ENCODE assay signal across 1 cellular context in the genomic region with DNA sequence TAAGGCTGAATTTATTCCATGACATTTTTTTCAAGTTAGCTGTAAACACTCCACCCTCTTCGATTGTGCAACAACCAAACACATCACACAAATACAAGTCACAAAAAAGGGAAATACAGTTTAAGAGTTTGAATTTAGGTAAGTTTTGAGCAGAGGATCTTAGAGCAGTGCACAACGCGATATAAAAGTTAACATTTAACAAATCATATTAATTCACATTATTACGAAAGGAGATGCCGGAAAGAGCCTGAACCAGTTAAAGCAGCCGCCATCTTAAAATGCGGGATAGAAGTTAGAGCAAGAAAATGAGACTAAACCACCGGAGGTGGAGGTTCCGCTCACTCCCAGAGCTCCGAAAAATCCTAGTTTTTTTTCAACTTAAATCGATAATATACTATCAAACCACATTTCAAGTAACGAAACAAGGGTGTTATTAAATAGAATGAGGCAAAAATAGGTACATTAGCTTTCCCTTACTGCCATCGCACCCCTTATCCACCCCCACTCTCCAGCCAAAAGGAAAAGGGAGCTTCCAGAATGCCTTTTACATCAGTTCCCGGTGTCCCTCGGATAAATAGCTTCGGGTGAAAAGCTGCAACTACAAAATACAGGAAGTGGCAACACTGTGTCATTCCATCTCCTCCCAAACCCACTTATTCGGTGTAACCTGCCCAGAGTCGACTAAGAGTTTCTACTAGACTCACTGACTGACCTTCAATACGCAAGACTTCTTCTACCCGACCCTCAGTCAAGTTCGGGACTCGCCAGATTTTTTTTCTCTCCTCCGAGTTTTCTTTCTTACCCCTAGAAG.
TF ChIP-seq lines count a peak whose summit lies in the region.

No MANE protein-coding gene starts in this region.

TF ChIP-seq in HepG2, 621 proteins besides CTCF, POLR2A, EP300 and RAD21 (continues in another document):
- TF ChIP-seq, protein P1, sequence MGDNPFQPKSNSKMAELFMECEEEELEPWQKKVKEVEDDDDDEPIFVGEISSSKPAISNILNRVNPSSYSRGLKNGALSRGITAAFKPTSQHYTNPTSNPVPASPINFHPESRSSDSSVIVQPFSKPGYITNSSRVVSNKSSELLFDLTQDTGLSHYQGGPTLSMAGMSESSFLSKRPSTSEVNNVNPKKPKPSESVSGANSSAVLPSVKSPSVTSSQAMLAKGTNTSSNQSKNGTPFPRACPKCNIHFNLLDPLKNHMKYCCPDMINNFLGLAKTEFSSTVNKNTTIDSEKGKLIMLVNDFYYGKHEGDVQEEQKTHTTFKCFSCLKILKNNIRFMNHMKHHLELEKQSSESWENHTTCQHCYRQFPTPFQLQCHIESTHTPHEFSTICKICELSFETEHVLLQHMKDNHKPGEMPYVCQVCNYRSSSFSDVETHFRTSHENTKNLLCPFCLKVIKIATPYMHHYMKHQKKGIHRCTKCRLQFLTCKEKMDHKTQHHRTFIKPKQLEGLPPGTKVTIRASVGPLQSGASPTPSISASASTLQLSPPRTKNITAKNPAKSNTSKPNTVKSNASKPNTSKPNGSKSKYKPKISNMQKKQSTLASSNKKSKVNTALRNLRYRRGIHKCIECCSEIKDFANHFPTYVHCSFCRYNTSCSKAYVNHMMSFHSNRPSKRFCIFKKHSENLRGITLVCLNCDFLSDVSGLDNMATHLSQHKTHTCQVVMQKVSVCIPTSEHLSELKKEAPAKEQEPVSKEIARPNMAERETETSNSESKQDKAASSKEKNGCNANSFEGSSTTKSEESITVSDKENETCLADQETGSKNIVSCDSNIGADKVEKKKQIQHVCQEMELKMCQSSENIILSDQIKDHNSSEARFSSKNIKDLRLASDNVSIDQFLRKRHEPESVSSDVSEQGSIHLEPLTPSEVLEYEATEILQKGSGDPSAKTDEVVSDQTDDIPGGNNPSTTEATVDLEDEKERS (CRISPR knock-in tag; IDR thresholded peaks at IDR 0.05), result 0 out of 2 replicates have a peak, but pooled peaks have one; percentile 24
- TF ChIP-seq CC2D1A (CRISPR knock-in tag; IDR thresholded peaks at IDR 0.05) (0 out of 2 replicates have a peak, but pooled peaks have one; percentile 34), KAT7 (CRISPR knock-in tag; IDR thresholded peaks at IDR 0.05; ENCODE audit: borderline replicate concordance) (0 out of 2 replicates have a peak, but pooled peaks have one; percentile 14), CREB1 (IDR thresholded peaks at IDR 0.05) (no peak), CREB1 (CRISPR knock-in tag; IDR thresholded peaks at IDR 0.05) (peak; percentile 71), ELF1 (CRISPR knock-in tag; IDR thresholded peaks at IDR 0.05) (peak; percentile 46), ZNF607 (CRISPR knock-in tag; IDR thresholded peaks at IDR 0.05; ENCODE audit: borderline replicate concordance) (0 out of 2 replicates have a peak, but pooled peaks have one; percentile 46), KAT8 (CRISPR knock-in tag; IDR thresholded peaks at IDR 0.05) (0 out of 2 replicates have a peak, but pooled peaks have one; percentile 49), THAP11 (CRISPR knock-in tag; IDR thresholded peaks at IDR 0.05) (peak; percentile 38; the same call in 1 of the 2 replicates), RORA (CRISPR knock-in tag; IDR thresholded peaks at IDR 0.05) (no peak), KMT2A (CRISPR knock-in tag; IDR thresholded peaks at IDR 0.05) (peak; percentile 69; the same call in 1 of the 2 replicates), ZNF280B (CRISPR knock-in tag; IDR thresholded peaks at IDR 0.05; ENCODE audit: borderline replicate concordance) (no peak), YY1 (IDR thresholded peaks at IDR 0.05; ENCODE audit: insufficient read depth, insufficient replicate concordance, low read depth, low read length) (peak; percentile 83), KMT2B (CRISPR knock-in tag; IDR thresholded peaks at IDR 0.05) (0 out of 2 replicates have a peak, but pooled peaks have one; percentile 54), CEBPG (CRISPR knock-in tag; IDR thresholded peaks at IDR 0.05) (peak; percentile 92), CBFB (CRISPR knock-in tag; IDR thresholded peaks at IDR 0.05) (no peak), ZSCAN21 (CRISPR knock-in tag; IDR thresholded peaks at IDR 0.05; ENCODE audit: borderline replicate concordance) (no peak), ZNF362 (CRISPR knock-in tag; IDR thresholded peaks at IDR 0.05; ENCODE audit: borderline replicate concordance) (0 out of 2 replicates have a peak, but pooled peaks have one; percentile 49), GABPA (IDR thresholded peaks at IDR 0.05; ENCODE audit: low read depth, low read length) (peak; percentile 25), GABPA (CRISPR knock-in tag; IDR thresholded peaks at IDR 0.05; ENCODE audit: low read depth) (peak; percentile 79), ELF4 (CRISPR knock-in tag; IDR thresholded peaks at IDR 0.05; ENCODE audit: borderline replicate concordance) (peak; percentile 23; the same call in 1 of the 2 replicates), MIER2 (CRISPR knock-in tag; IDR thresholded peaks at IDR 0.05) (0 out of 2 replicates have a peak, but pooled peaks have one; percentile 12), ZNF788 (CRISPR knock-in tag; IDR thresholded peaks at IDR 0.05; ENCODE audit: borderline replicate concordance) (no peak), EHMT2 (IDR thresholded peaks at IDR 0.05; ENCODE audit: borderline replicate concordance, low read depth, low read length) (no peak), ZNF766 (CRISPR knock-in tag; IDR thresholded peaks at IDR 0.05; ENCODE audit: borderline replicate concordance) (no peak), BHLHE40 (IDR thresholded peaks at IDR 0.05; ENCODE audit: low read length) (0 out of 2 replicates have a peak, but pooled peaks have one; percentile 45)
- TF ChIP-seq, protein P2, sequence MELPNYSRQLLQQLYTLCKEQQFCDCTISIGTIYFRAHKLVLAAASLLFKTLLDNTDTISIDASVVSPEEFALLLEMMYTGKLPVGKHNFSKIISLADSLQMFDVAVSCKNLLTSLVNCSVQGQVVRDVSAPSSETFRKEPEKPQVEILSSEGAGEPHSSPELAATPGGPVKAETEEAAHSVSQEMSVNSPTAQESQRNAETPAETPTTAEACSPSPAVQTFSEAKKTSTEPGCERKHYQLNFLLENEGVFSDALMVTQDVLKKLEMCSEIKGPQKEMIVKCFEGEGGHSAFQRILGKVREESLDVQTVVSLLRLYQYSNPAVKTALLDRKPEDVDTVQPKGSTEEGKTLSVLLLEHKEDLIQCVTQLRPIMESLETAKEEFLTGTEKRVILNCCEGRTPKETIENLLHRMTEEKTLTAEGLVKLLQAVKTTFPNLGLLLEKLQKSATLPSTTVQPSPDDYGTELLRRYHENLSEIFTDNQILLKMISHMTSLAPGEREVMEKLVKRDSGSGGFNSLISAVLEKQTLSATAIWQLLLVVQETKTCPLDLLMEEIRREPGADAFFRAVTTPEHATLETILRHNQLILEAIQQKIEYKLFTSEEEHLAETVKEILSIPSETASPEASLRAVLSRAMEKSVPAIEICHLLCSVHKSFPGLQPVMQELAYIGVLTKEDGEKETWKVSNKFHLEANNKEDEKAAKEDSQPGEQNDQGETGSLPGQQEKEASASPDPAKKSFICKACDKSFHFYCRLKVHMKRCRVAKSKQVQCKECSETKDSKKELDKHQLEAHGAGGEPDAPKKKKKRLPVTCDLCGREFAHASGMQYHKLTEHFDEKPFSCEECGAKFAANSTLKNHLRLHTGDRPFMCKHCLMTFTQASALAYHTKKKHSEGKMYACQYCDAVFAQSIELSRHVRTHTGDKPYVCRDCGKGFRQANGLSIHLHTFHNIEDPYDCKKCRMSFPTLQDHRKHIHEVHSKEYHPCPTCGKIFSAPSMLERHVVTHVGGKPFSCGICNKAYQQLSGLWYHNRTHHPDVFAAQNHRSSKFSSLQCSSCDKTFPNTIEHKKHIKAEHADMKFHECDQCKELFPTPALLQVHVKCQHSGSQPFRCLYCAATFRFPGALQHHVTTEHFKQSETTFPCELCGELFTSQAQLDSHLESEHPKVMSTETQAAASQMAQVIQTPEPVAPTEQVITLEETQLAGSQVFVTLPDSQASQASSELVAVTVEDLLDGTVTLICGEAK (IDR thresholded peaks at IDR 0.05), result peak; percentile 25; the same call in 1 of the 2 replicates
- TF ChIP-seq, protein P2 (CRISPR knock-in tag; IDR thresholded peaks at IDR 0.05), result no peak
- TF ChIP-seq, protein P3, sequence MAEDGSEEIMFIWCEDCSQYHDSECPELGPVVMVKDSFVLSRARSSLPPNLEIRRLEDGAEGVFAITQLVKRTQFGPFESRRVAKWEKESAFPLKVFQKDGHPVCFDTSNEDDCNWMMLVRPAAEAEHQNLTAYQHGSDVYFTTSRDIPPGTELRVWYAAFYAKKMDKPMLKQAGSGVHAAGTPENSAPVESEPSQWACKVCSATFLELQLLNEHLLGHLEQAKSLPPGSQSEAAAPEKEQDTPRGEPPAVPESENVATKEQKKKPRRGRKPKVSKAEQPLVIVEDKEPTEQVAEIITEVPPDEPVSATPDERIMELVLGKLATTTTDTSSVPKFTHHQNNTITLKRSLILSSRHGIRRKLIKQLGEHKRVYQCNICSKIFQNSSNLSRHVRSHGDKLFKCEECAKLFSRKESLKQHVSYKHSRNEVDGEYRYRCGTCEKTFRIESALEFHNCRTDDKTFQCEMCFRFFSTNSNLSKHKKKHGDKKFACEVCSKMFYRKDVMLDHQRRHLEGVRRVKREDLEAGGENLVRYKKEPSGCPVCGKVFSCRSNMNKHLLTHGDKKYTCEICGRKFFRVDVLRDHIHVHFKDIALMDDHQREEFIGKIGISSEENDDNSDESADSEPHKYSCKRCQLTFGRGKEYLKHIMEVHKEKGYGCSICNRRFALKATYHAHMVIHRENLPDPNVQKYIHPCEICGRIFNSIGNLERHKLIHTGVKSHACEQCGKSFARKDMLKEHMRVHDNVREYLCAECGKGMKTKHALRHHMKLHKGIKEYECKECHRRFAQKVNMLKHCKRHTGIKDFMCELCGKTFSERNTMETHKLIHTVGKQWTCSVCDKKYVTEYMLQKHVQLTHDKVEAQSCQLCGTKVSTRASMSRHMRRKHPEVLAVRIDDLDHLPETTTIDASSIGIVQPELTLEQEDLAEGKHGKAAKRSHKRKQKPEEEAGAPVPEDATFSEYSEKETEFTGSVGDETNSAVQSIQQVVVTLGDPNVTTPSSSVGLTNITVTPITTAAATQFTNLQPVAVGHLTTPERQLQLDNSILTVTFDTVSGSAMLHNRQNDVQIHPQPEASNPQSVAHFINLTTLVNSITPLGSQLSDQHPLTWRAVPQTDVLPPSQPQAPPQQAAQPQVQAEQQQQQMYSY (CRISPR knock-in tag; IDR thresholded peaks at IDR 0.05), result peak; percentile 70
- TF ChIP-seq, protein P4, sequence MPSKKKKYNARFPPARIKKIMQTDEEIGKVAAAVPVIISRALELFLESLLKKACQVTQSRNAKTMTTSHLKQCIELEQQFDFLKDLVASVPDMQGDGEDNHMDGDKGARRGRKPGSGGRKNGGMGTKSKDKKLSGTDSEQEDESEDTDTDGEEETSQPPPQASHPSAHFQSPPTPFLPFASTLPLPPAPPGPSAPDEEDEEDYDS (CRISPR knock-in tag; IDR thresholded peaks at IDR 0.05), result peak; percentile 22; the same call in 1 of the 2 replicates
- TF ChIP-seq, protein P5, sequence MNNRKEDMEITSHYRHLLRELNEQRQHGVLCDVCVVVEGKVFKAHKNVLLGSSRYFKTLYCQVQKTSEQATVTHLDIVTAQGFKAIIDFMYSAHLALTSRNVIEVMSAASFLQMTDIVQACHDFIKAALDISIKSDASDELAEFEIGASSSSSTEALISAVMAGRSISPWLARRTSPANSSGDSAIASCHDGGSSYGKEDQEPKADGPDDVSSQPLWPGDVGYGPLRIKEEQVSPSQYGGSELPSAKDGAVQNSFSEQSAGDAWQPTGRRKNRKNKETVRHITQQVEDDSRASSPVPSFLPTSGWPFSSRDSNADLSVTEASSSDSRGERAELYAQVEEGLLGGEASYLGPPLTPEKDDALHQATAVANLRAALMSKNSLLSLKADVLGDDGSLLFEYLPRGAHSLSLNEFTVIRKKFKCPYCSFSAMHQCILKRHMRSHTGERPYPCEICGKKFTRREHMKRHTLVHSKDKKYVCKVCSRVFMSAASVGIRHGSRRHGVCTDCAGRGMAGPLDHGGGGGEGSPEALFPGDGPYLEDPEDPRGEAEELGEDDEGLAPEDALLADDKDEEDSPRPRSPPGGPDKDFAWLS (CRISPR knock-in tag; IDR thresholded peaks at IDR 0.05; ENCODE audit: borderline replicate concordance), result no peak
